In the genomic region with DNA sequence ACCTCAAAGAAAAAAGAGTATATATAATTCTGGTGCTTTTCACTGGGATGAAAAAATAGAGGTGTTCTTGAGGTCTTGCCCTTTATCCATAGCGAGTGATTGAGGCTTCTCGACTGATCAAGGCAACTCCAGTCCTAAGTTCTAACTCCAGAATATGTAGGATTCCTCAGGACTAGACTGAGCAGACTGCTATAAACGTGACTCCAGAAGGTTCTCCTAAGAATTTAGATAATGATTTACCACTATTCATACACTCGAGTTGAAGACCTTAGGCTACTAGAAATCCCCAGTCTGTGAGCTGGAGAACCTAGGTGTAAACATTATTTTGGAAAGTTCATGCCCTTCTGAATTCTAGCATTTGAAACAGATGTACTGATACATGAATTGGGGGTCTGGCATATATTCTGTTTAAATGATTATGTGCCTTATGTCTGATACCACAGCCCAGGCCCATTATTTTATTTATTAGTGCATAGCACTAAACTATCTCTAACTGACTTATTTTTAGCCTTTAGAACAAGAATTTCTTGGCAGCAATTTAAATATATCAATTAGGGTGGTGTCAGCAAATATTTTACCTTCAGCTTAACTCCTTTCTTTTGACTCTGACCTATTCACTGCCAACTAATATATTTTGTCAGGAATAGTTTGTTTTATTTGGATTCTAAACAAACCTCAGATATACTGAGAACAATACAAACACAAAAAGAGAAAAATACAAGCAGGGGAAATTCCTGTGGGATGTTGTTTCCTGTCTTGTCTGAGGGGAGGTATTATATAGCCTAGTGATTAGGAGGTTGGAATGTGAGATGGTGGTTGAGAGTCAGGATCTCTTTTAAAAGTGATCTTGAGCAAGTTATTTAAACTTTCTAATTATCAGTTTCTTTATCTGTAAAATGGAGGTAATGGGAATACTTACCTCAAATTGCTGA, we compare ENCODE assay signal across 13 cellular contexts.
A peak's percentile ranks its signal among the peaks of the same experiment; 100 is the strongest.
DNase-seq lines count a peak whose midpoint lies in the region; ATAC-seq lines count a peak whose summit lies in the region.
"Had no signal": no experiment of that assay in that cellular context is flagged by ENCODE, and none has a peak within 500 bp of the region (broad histone marks: within the 10 kb centered on the region; RNA-seq: fewer than 3 reads in every experiment).

No MANE protein-coding gene starts in this region.

- H3K9ac ChIP-seq in subcutaneous abdominal adipose tissue (ENCODE audit: low read length in 5 of 5) = no peak overlapping the region

- peaks cover 0 to 15% (median 3%) of the 10 kb centered on the region in 5 donors for H3K4me1 ChIP-seq in subcutaneous abdominal adipose tissue (ENCODE audit: control insufficient read depth in 5 of 5, insufficient read depth in 5 of 5, low read length in 5 of 5)

- intact Hi-C loops in left colon (cut with DNase I, micrococcal nuclease) = no loop called here

- no peak overlapping the region for H3K4me3 ChIP-seq in subcutaneous abdominal adipose tissue (ENCODE audit: low read depth in 1 of 5, low read length in 5 of 5)
- H3K4me3 ChIP-seq: cardiac muscle cell had no signal

- DNase-seq in HCEC 1CT = peak; percentile 12
- peak; percentile 66 for DNase-seq in amniotic epithelial cell (ENCODE audit: low read depth)
- DNase-seq in left colon = no peak
- DNase-seq in putamen (ENCODE audit: low spot score) = no peak
- DNase-seq: activated T-cell treated with anti-CD3 and anti-CD28 coated beads, Interleukin-2, amount 50 U/mL, for 24 hours; Calu3; immature natural killer cell; stimulated activated CD4-positive, alpha-beta T cell treated with anti-CD3 and anti-CD28 coated beads, Interleukin-4, amount 100 ng/mL, for 4 hours had no signal

- H3K27me3 ChIP-seq in subcutaneous abdominal adipose tissue (ENCODE audit: control insufficient read depth in 5 of 5, insufficient read depth in 4 of 5, low read length in 5 of 5) = no peaks in the 10 kb centered on the region
- H3K27me3 ChIP-seq: cardiac muscle cell had no signal

- no peaks in the 10 kb centered on the region for H3K9me3 ChIP-seq in subcutaneous abdominal adipose tissue (ENCODE audit: control insufficient read depth in 5 of 5, low read length in 5 of 5)

- peak overlapping the region; percentile 27 for H3K27ac ChIP-seq in subcutaneous abdominal adipose tissue (ENCODE audit: low read depth, low read length)
- H3K27ac ChIP-seq: cardiac muscle cell had no signal

- peak; percentile 75 for ATAC-seq in left colon
- no peak for ATAC-seq in HG03025 (IDR thresholded peaks at IDR 0.05; ENCODE audit: low FRiP score, unreplicated experiment)
- ATAC-seq in GM21619 (IDR thresholded peaks at IDR 0.05; ENCODE audit: unreplicated experiment) = no peak
- ATAC-seq: Panc1 had no signal

- peaks cover 7 to 31% (median 15%) of the 10 kb centered on the region in 5 donors for H3K36me3 ChIP-seq in subcutaneous abdominal adipose tissue (ENCODE audit: control insufficient read depth in 5 of 5, insufficient read depth in 5 of 5, low read length in 5 of 5)

Comparison
In these comparisons a context has a peak if more than half of its experiments do, and no peak if none do; other contexts are left out.
1. DNase-seq: peak in HCEC 1CT (single experiment) and amniotic epithelial cell (single experiment); none in left colon (0 of 2) and putamen (single experiment).